ENCODE assay signal across 18 cellular contexts in the genomic region with DNA sequence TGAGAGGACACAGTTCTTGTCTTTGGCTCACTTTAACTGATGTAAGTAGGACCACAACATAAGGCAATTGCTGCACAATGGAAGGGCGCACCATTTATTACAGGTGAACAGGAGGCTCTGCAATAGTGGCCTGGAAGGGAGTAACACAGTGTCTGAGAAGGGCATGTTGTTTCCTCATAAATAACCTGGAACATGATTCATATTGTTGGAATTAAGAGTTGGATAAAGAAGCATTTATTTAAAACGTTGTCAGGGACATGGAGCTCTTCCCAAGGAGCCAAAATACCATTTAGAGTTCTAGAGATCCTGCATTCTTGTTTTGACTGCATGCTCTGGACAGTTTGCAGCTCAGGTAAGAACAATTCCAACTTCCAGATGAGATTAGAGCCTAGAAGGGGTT.
"Had no signal": no experiment of that assay in that cellular context is flagged by ENCODE, and none has a peak within 500 bp of the region (broad histone marks: within the 10 kb centered on the region; RNA-seq: fewer than 3 reads in every experiment).

No MANE protein-coding gene starts in this region.

- H3K27me3 ChIP-seq: adrenal gland, heart right ventricle, left lung, neural progenitor cell, upper lobe of right lung had no signal

- H3K4me1 ChIP-seq: neural progenitor cell had no signal

- H3K27me3 Mint-ChIP-seq: activated CD4-positive, alpha-beta memory T cell treated with anti-CD3 and anti-CD28 coated beads, Interleukin-2, amount 10 ng/mL, durations not matched to agents 7 days and 5 days; activated naive CD4-positive, alpha-beta T cell treated with anti-CD3 and anti-CD28 coated beads, Interleukin-2, amount 50 U/mL, for 24 hours; progenitor cell of endocrine pancreas had no signal

- H3K27ac Mint-ChIP-seq: activated CD4-positive, alpha-beta memory T cell treated with anti-CD3 and anti-CD28 coated beads, Interleukin-2, amount 10 ng/mL, durations not matched to agents 7 days and 5 days; activated CD4-positive, alpha-beta T cell treated with anti-CD3 and anti-CD28 coated beads, Interleukin-2, amount 10 ng/mL, durations not matched to agents 24 days and 14 days; activated naive CD4-positive, alpha-beta T cell treated with anti-CD3 and anti-CD28 coated beads, Interleukin-2, amount 50 U/mL, for 24 hours; activated T-cell treated with anti-CD3 and anti-CD28 coated beads, Interleukin-2, amount 50 U/mL, for 72 hours; mesothelial cell of epicardium; neural progenitor cell had no signal

- H3K9me3 Mint-ChIP-seq: activated CD4-positive, alpha-beta memory T cell treated with anti-CD3 and anti-CD28 coated beads, Interleukin-2, amount 10 ng/mL, durations not matched to agents 7 days and 5 days; mesothelial cell of epicardium; neural progenitor cell had no signal

- H3K9me3 ChIP-seq: adrenal gland, heart right ventricle, left lung, upper lobe of right lung had no signal

- H3K4me1 Mint-ChIP-seq: activated CD4-positive, alpha-beta memory T cell treated with anti-CD3 and anti-CD28 coated beads, Interleukin-2, amount 10 ng/mL, durations not matched to agents 7 days and 5 days; neural progenitor cell had no signal

- DNase-seq: activated CD4-positive, alpha-beta memory T cell treated with anti-CD3 and anti-CD28 coated beads, Interleukin-2, amount 10 ng/mL, durations not matched to agents 7 days and 5 days; activated CD4-positive, alpha-beta T cell treated with anti-CD3 and anti-CD28 coated beads, Interleukin-2, amount 10 ng/mL, durations not matched to agents 24 days and 14 days; activated effector memory CD4-positive, alpha-beta T cell treated with Interleukin-2 at 50 U/mL for 16 hours; activated T-cell treated with anti-CD3 and anti-CD28 coated beads, Interleukin-2, amount 50 U/mL, for 72 hours; adrenal gland; heart right ventricle; mammary epithelial cell; naive thymus-derived CD8-positive, alpha-beta T cell; stimulated activated CD4-positive, alpha-beta T cell treated with anti-CD3 and anti-CD28 coated beads, Interleukin-12 subunit alpha, Interleukin-12 subunit beta, amount 100 ng/mL, for 4 hours; stimulated activated CD4-positive, alpha-beta T cell treated with anti-CD3 and anti-CD28 coated beads, Interleukin-4, amount 100 ng/mL, for 4 hours; stimulated activated naive CD8-positive, alpha-beta T cell treated with anti-CD3 and anti-CD28 coated beads, Interleukin-15, Interleukin-2, amounts not matched to agents 100 U/mL and 50 U/mL, for 24 hours; upper lobe of right lung had no signal

- H3K4me3 Mint-ChIP-seq: activated CD4-positive, alpha-beta memory T cell treated with anti-CD3 and anti-CD28 coated beads, Interleukin-2, amount 10 ng/mL, durations not matched to agents 7 days and 5 days; activated CD4-positive, alpha-beta T cell treated with anti-CD3 and anti-CD28 coated beads, Interleukin-2, amount 10 ng/mL, durations not matched to agents 24 days and 14 days; activated naive CD4-positive, alpha-beta T cell treated with anti-CD3 and anti-CD28 coated beads, Interleukin-2, amount 50 U/mL, for 24 hours; activated T-cell treated with anti-CD3 and anti-CD28 coated beads, Interleukin-2, amount 50 U/mL, for 72 hours; mesothelial cell of epicardium; naive thymus-derived CD8-positive, alpha-beta T cell; neural progenitor cell had no signal

- H3K36me3 Mint-ChIP-seq: mesothelial cell of epicardium, neural progenitor cell had no signal

- H3K36me3 ChIP-seq: adrenal gland, cardiac muscle cell, heart right ventricle, left lung, neural progenitor cell, upper lobe of right lung had no signal

- ATAC-seq: left lung; naive thymus-derived CD8-positive, alpha-beta T cell; stimulated activated naive CD8-positive, alpha-beta T cell treated with anti-CD3 and anti-CD28 coated beads, Interleukin-15, Interleukin-2, amounts not matched to agents 100 U/mL and 50 U/mL, for 24 hours; upper lobe of right lung had no signal

- H3K4me3 ChIP-seq: adrenal gland, cardiac muscle cell, heart right ventricle, left lung, neural progenitor cell, upper lobe of right lung had no signal

- H3K27ac ChIP-seq: adrenal gland, cardiac muscle cell, left lung, neural progenitor cell, upper lobe of right lung had no signal
